Comparison of ENCODE assay signal across 11 cellular contexts in genomic region chr13:32997399-32997798, GRCh38. TPM values are rescaled to one million over a fixed set of nuclear protein-coding genes. Genes with fewer than 3 reads are reported as not detected.
"Had no signal": no experiment of that assay in that cellular context is flagged by ENCODE, and none has a peak within 500 bp of the region (broad histone marks: within the 10 kb centered on the region; RNA-seq: fewer than 3 reads in every experiment).

No MANE protein-coding gene starts in this region.

- H3K36me3 Mint-ChIP-seq: IgD-negative memory B cell had no signal

- H3K4me3 ChIP-seq: K562 had no signal

- ATAC-seq: HepG2, K562 had no signal

- H3K9me3 Mint-ChIP-seq: IgD-negative memory B cell had no signal

- H3K4me3 Mint-ChIP-seq: IgD-negative memory B cell had no signal

- H3K4me2 ChIP-seq: KMS-11 had no signal

- H3K9ac ChIP-seq: KMS-11 had no signal

- FAIRE-seq: HepG2, HTR-8/SVneo, K562 had no signal

- H3K27ac Mint-ChIP-seq: IgD-negative memory B cell had no signal

- H3K4me1 Mint-ChIP-seq: IgD-negative memory B cell had no signal

- H3K27ac ChIP-seq: HL-60, KMS-11 had no signal

- DNase-seq: IMR-90, KBM-7, KG1 had no signal

RNA-seq across cellular contexts. Expression of gene KL, which starts 18.8 kb away (rescaled TPM):
- total RNA-seq: HepG2, HT-29, HT1080, IMR-90, K562 had no signal
- polyA plus RNA-seq: HepG2, IgD-negative memory B cell, IMR-90, K562 had no signal
